23 cellular contexts compared by ENCODE assay signal in the genomic region with DNA sequence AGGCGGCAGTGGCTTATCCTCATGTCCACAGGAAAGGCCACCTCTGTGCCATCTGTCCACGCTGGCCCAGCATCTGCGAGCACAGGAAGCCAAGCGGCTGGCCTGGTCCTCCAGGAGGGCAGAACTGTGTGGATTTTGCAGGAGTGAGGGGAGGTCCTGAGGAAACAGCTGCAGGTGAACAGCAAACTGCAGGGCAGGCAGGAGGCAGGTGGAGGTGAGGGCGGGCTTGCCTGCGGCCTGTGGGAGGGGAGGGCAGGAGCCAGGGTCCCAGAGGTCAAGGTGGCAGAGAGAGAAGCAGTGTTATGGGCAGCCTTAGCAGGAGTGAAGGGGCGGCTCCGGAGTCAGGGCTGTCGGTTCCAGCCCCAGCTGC.
"Had no signal": no experiment of that assay in that cellular context is flagged by ENCODE, and none has a peak within 500 bp of the region (broad histone marks: within the 10 kb centered on the region; RNA-seq: fewer than 3 reads in every experiment).

No MANE protein-coding gene starts in this region.

- H3K27me3 ChIP-seq: neural progenitor cell, pancreas, stomach, transverse colon had no signal

- H3K27me3 Mint-ChIP-seq: natural killer cell treated with Interleukin-12 subunit alpha and Interleukin-12 subunit beta and Interleukin-15 and Interleukin-18, amount 100 ng/mL, for 72 hours; progenitor cell of endocrine pancreas had no signal

- H3K4me3 Mint-ChIP-seq: memory B cell; natural killer cell treated with Interleukin-12 subunit alpha and Interleukin-12 subunit beta and Interleukin-15 and Interleukin-18, amount 100 ng/mL, for 72 hours; neural progenitor cell had no signal

- FAIRE-seq: frontal cortex, keratinocyte, pancreas, small intestine had no signal

- H3K27ac ChIP-seq: dorsolateral prefrontal cortex, left ventricle myocardium inferior, lower lobe of right lung, neural progenitor cell, pancreas, stomach, thoracic aorta, transverse colon had no signal

- H3K4me1 ChIP-seq: left ventricle myocardium inferior, lower lobe of right lung, pancreas, stomach, transverse colon had no signal

- H3K36me3 Mint-ChIP-seq: memory B cell; natural killer cell treated with Interleukin-12 subunit alpha and Interleukin-12 subunit beta and Interleukin-15 and Interleukin-18, amount 100 ng/mL, for 72 hours; neural progenitor cell had no signal

- H3K4me3 ChIP-seq: dorsolateral prefrontal cortex, left ventricle myocardium inferior, lower lobe of right lung, neural progenitor cell, pancreas, stomach, thoracic aorta, transverse colon had no signal

- H2AFZ ChIP-seq: neural progenitor cell had no signal

- H3K9me3 ChIP-seq: left ventricle myocardium inferior, lower lobe of right lung, pancreas, stomach, thoracic aorta, transverse colon had no signal

- DNase-seq: cortex of kidney; dorsolateral prefrontal cortex; effector CD8-positive, alpha-beta T cell; left cardiac atrium; left ventricle myocardium inferior; lower lobe of right lung; midbrain; occipital lobe; right cardiac atrium; small intestine; stimulated activated CD4-positive, alpha-beta T cell treated with anti-CD3 and anti-CD28 coated beads, Interleukin-12 subunit alpha, Interleukin-12 subunit beta, amount 100 ng/mL, for 4 hours; stimulated activated naive CD4-positive, alpha-beta T cell; stomach; substantia nigra; transverse colon had no signal

- ATAC-seq: left cardiac atrium, lower lobe of right lung, pancreas had no signal

- H3K27ac Mint-ChIP-seq: memory B cell; natural killer cell treated with Interleukin-12 subunit alpha and Interleukin-12 subunit beta and Interleukin-15 and Interleukin-18, amount 100 ng/mL, for 72 hours; neural progenitor cell had no signal

- H3K4me1 Mint-ChIP-seq: memory B cell had no signal

- H3K9me3 Mint-ChIP-seq: memory B cell; natural killer cell treated with Interleukin-12 subunit alpha and Interleukin-12 subunit beta and Interleukin-15 and Interleukin-18, amount 100 ng/mL, for 72 hours had no signal

- H3K4me2 ChIP-seq: neural progenitor cell had no signal

- H3K9ac ChIP-seq: neural progenitor cell had no signal

- H3K36me3 ChIP-seq: left ventricle myocardium inferior, lower lobe of right lung, neural progenitor cell, pancreas, stomach, thoracic aorta, transverse colon had no signal
